ENCODE assay signal across 30 cellular contexts in genomic region chr3:87788516-87788915, GRCh38. TPM values are rescaled to one million over a fixed set of nuclear protein-coding genes. Genes with fewer than 3 reads are reported as not detected.
"Had no signal": no experiment of that assay in that cellular context is flagged by ENCODE, and none has a peak within 500 bp of the region (broad histone marks: within the 10 kb centered on the region; RNA-seq: fewer than 3 reads in every experiment).

No MANE protein-coding gene starts in this region.

- H3K27ac ChIP-seq: colonic mucosa, coronary artery, dorsolateral prefrontal cortex, epithelial cell of prostate, esophagus muscularis mucosa, esophagus squamous epithelium, foreskin keratinocyte, gastrocnemius medialis, gastroesophageal sphincter, heart left ventricle had no signal

- DNase-seq: colonic mucosa; cortex of kidney; dermis blood vessel endothelial cell; dorsolateral prefrontal cortex; effector CD4-positive, alpha-beta T cell; effector CD8-positive, alpha-beta T cell; effector memory CD4-positive, alpha-beta T cell; effector memory CD8-positive, alpha-beta T cell; endodermal cell; erythroblast; esophagus squamous epithelium; foreskin fibroblast; foreskin keratinocyte; foreskin melanocyte; gastrocnemius medialis; glutamatergic neuron; head of caudate nucleus; heart left ventricle had no signal

- H3K36me3 ChIP-seq: colonic mucosa, esophagus muscularis mucosa, esophagus squamous epithelium, gastrocnemius medialis, gastroesophageal sphincter, heart left ventricle had no signal

- FAIRE-seq: colon, endometrium, endothelial cell of umbilical vein, frontal cortex had no signal

- ATAC-seq: effector memory CD8-positive, alpha-beta T cell; esophagus mucosa; foreskin keratinocyte; gastrocnemius medialis; gastroesophageal sphincter; heart left ventricle had no signal

- H3K9me3 ChIP-seq: colonic mucosa, esophagus squamous epithelium, gastrocnemius medialis, gastroesophageal sphincter, heart left ventricle had no signal

- H3K4me1 ChIP-seq: colonic mucosa, foreskin keratinocyte had no signal

- H3K4me3 ChIP-seq: colonic mucosa, coronary artery, dorsolateral prefrontal cortex, esophagus muscularis mucosa, esophagus squamous epithelium, gastrocnemius medialis, gastroesophageal sphincter, heart left ventricle had no signal

RNA-seq across cellular contexts. Expression of gene HTR1F, which starts 4.0 kb away (rescaled TPM):
- total RNA-seq: dermis blood vessel endothelial cell, dermis microvascular lymphatic vessel endothelial cell, endothelial cell of umbilical vein, epithelial cell of proximal tubule, esophagus mucosa, fibroblast of lung, foreskin keratinocyte had no signal
- polyA plus RNA-seq: endothelial cell of umbilical vein, foreskin keratinocyte had no signal
